Comparison of ENCODE assay signal across 8 cellular contexts in the genomic region with DNA sequence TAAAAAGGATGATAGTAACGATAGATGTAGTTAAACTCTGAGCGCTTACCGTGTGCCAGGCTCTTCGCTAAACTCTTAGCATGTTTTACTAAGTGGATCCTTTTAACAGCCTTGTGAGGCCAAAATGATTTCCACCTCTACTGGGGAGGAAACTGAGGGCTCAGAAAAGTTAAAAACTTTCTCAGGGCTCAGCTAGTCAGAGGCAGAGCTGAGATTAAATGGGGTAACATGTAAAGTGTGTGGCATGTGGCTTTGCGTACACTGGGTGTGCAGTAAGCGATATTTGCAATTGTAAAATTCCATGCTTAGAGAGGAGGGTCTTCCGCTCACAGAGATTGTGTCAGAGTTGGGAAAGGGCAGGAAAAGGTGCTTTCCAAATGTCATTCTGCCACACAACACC. TPM values are rescaled to one million over a fixed set of nuclear protein-coding genes. Genes with fewer than 3 reads are reported as not detected.
A peak's percentile ranks its signal among the peaks of the same experiment; 100 is the strongest.
DNase-seq lines count a peak whose midpoint lies in the region; TF ChIP-seq lines count a peak whose summit lies in the region.

No MANE protein-coding gene starts in this region.

- H3K4me3 ChIP-seq in HAP-1 (peak overlapping the region; percentile 95), skeletal muscle tissue (ENCODE audit: low read length in 3 of 3) (peak overlapping the region; percentile 87 to 91 (median 87))

- H3K27ac Mint-ChIP-seq in glutamatergic neuron (ENCODE audit: unreplicated experiment): no peak overlapping the region

- in situ Hi-C loops in HAP-1 (cut with MboI; ENCODE audit: low sequenced_read_pairs) (loop anchor here (25.0 kb wide), 2 partner anchors 1194 to 1469 kb away; a partner anchor contains a TSS), KBM-7 (cut with MboI; ENCODE audit: low pct_unique_long_range_greater_than_20kb, low sequenced_read_pairs) (no loop called here)

- H3K4me1 ChIP-seq in HAP-1 (peaks cover 11% of the 10 kb centered on the region), skeletal muscle tissue (ENCODE audit: control insufficient read depth in 3 of 3, insufficient read depth in 3 of 3, low read length in 3 of 3) (peaks cover 37 to 42% (median 40%) of the 10 kb centered on the region in 3 donors)

- H3K9me3 ChIP-seq in HAP-1 (no peaks in the 10 kb centered on the region), skeletal muscle tissue (ENCODE audit: control insufficient read depth in 3 of 3, low read length in 3 of 3) (no peaks in the 10 kb centered on the region)

- H3K4me3 Mint-ChIP-seq in glutamatergic neuron (ENCODE audit: unreplicated experiment): peak overlapping the region; percentile 97

- peaks cover 20% of the 10 kb centered on the region for H3K4me1 Mint-ChIP-seq in glutamatergic neuron (ENCODE audit: low read depth, unreplicated experiment)

- peaks cover 19% of the 10 kb centered on the region for H3K9me3 Mint-ChIP-seq in glutamatergic neuron (ENCODE audit: unreplicated experiment)

- H3K27me3 Mint-ChIP-seq in glutamatergic neuron (ENCODE audit: unreplicated experiment): peaks cover 11% of the 10 kb centered on the region

- TF ChIP-seq CTCF in VCaP (conservative IDR thresholded peaks at IDR 0.05) (no peak), glutamatergic neuron (IDR thresholded peaks at IDR 0.05; ENCODE audit: partially characterized antibody, unreplicated experiment) (no peak)

- H3K27ac ChIP-seq in VCaP: peak overlapping the region; percentile 100
- no peak overlapping the region for H3K27ac ChIP-seq in skeletal muscle tissue (ENCODE audit: low read depth, low read length)

- peak overlapping the region in 2 of 3 donors; percentile 91 to 97 for H3K9ac ChIP-seq in skeletal muscle tissue (ENCODE audit: low read depth in 1 of 3, low read length in 3 of 3)

- H3K36me3 ChIP-seq in HAP-1 (replicated peaks) (peaks cover 43% of the 10 kb centered on the region), skeletal muscle tissue (ENCODE audit: control insufficient read depth in 3 of 3, insufficient read depth in 3 of 3, low read length in 3 of 3) (peaks cover 4 to 16% (median 15%) of the 10 kb centered on the region in 3 donors)

- no peaks in the 10 kb centered on the region for H3K36me3 Mint-ChIP-seq in glutamatergic neuron (ENCODE audit: unreplicated experiment)

- no peaks in the 10 kb centered on the region for H3K27me3 ChIP-seq in HAP-1 (ENCODE audit: low read depth)
- H3K27me3 ChIP-seq in skeletal muscle tissue (ENCODE audit: control insufficient read depth in 3 of 3, insufficient read depth in 3 of 3, low read length in 3 of 3): no peaks in the 10 kb centered on the region

- no peak for DNase-seq in HAP-1 (ENCODE audit: low spot score in 2 of 2)
- no peak for DNase-seq in glutamatergic neuron
- DNase-seq in COLO668 (lab: John Stamatoyannopoulos, UW; ENCODE audit: unreplicated experiment): no peak
- DNase-seq in KBM-7: no peak
- no peak for DNase-seq in activated CD4-positive, CD25-positive, alpha-beta regulatory T cell treated with anti-CD3 and anti-CD28 coated beads, Interleukin-2, amount 50 U/mL, for 72 hours
- DNase-seq in A172 (ENCODE audit: low spot score): no peak

RNA-seq across cellular contexts. Expression of a gene that starts 1.7 kb away (rescaled TPM):
- 216 TPM for total RNA-seq in glutamatergic neuron (ENCODE audit: unreplicated experiment)
- total RNA-seq in skeletal muscle tissue: 52.2 TPM
- total RNA-seq in A172 (2014; rRNA removed; shearing (Covaris generic)): 143 and 169 TPM in 2 replicates

RNA-seq across cellular contexts. Expression of a gene that starts 8.5 kb away (rescaled TPM):
- total RNA-seq in glutamatergic neuron (ENCODE audit: unreplicated experiment): 32.1 TPM
- 3.1 TPM for total RNA-seq in skeletal muscle tissue
- 2.6 and 6.0 TPM in 2 replicates for total RNA-seq in A172 (2014; rRNA removed; shearing (Covaris generic))

RNA-seq across cellular contexts. Expression of a gene that starts 13.1 kb away (rescaled TPM):
- total RNA-seq in glutamatergic neuron (ENCODE audit: unreplicated experiment) (31.0 TPM), skeletal muscle tissue (17.2 TPM)
- total RNA-seq in A172 (2014; rRNA removed; shearing (Covaris generic)): 7.3 and 20.2 TPM in 2 replicates

RNA-seq across cellular contexts. Expression of a gene that starts 15.8 kb away (rescaled TPM):
- 43.6 TPM for total RNA-seq in glutamatergic neuron (ENCODE audit: unreplicated experiment)
- total RNA-seq in skeletal muscle tissue: 2.1 TPM
- total RNA-seq in A172 (2014; rRNA removed; shearing (Covaris generic)): 13.0 and 21.6 TPM in 2 replicates

RNA-seq across cellular contexts. Expression of a gene that starts 18.5 kb away (rescaled TPM):
- total RNA-seq in glutamatergic neuron (ENCODE audit: unreplicated experiment): 150 TPM
- total RNA-seq in skeletal muscle tissue: 5.7 TPM
- total RNA-seq in A172 (2014; rRNA removed; shearing (Covaris generic)): 135 and 138 TPM in 2 replicates
